Comparison of ENCODE assay signal across 25 cellular contexts in genomic region chr1:22364326-22364650, GRCh38.
"Had no signal": no experiment of that assay in that cellular context is flagged by ENCODE, and none has a peak within 500 bp of the region (broad histone marks: within the 10 kb centered on the region; RNA-seq: fewer than 3 reads in every experiment).

No MANE protein-coding gene starts in this region.

- H3K27ac Mint-ChIP-seq: activated CD4-positive, alpha-beta T cell treated with anti-CD3 and anti-CD28 coated beads for 36 hours; activated CD4-positive, alpha-beta T cell treated with anti-CD3 and anti-CD28 coated beads, Interleukin-2, amount 10 ng/mL, durations not matched to agents 7 days and 5 days; activated CD8-positive, alpha-beta T cell treated with anti-CD3 and anti-CD28 coated beads, Interleukin-2, amount 10 ng/mL, durations not matched to agents 7 days and 5 days; activated naive CD4-positive, alpha-beta T cell treated with anti-CD3 and anti-CD28 coated beads for 36 hours; activated T-cell treated with anti-CD3 and anti-CD28 coated beads, Interleukin-2, amount 50 U/mL, for 24 hours; activated T-helper 1 cell treated with anti-CD3 and anti-CD28 coated beads, Interleukin-12 subunit alpha, Interleukin-12 subunit beta, Interleukin-2, Interleukin-4 antibody, amounts not matched to agents 30 ng/mL and 10 ng/mL and 1 ng/mL, durations not matched to agents 14 hours and 24 hours and 36 hours; T-helper 1 cell treated with Interleukin-12 subunit alpha and Interleukin-12 subunit beta and Interleukin-4 antibody, amounts not matched to agents 30 μg/mL and 1 μg/mL, for 36 hours; T-helper 2 cell treated with Interferon-gamma antibody and Interleukin-4, amounts not matched to agents 5 μg/mL and 100 μg/mL, for 36 hours; WTC11 had no signal

- H3K4me3 Mint-ChIP-seq: activated CD4-positive, alpha-beta T cell treated with anti-CD3 and anti-CD28 coated beads for 36 hours; activated CD4-positive, alpha-beta T cell treated with anti-CD3 and anti-CD28 coated beads, Interleukin-2, amount 10 ng/mL, durations not matched to agents 7 days and 5 days; activated CD8-positive, alpha-beta T cell treated with anti-CD3 and anti-CD28 coated beads, Interleukin-2, amount 10 ng/mL, durations not matched to agents 7 days and 5 days; activated naive CD4-positive, alpha-beta T cell treated with anti-CD3 and anti-CD28 coated beads for 36 hours; activated T-cell treated with anti-CD3 and anti-CD28 coated beads, Interleukin-2, amount 50 U/mL, for 24 hours; activated T-helper 1 cell treated with anti-CD3 and anti-CD28 coated beads, Interleukin-12 subunit alpha, Interleukin-12 subunit beta, Interleukin-2, Interleukin-4 antibody, amounts not matched to agents 30 ng/mL and 10 ng/mL and 1 ng/mL, durations not matched to agents 14 hours and 24 hours and 36 hours; T-helper 1 cell treated with Interleukin-12 subunit alpha and Interleukin-12 subunit beta and Interleukin-4 antibody, amounts not matched to agents 30 μg/mL and 1 μg/mL, for 36 hours; T-helper 2 cell treated with Interferon-gamma antibody and Interleukin-4, amounts not matched to agents 5 μg/mL and 100 μg/mL, for 36 hours; WTC11 had no signal

- H3K36me3 Mint-ChIP-seq: activated naive CD4-positive, alpha-beta T cell treated with anti-CD3 and anti-CD28 coated beads, Interleukin-2, amount 50 U/mL, for 72 hours; WTC11 had no signal

- H3K4me2 ChIP-seq: SK-N-SH had no signal

- H3K9ac ChIP-seq: SK-N-SH had no signal

- DNase-seq: activated CD4-positive, alpha-beta T cell treated with anti-CD3 and anti-CD28 coated beads for 36 hours; activated CD4-positive, alpha-beta T cell treated with anti-CD3 and anti-CD28 coated beads, Interleukin-2, amount 10 ng/mL, durations not matched to agents 7 days and 5 days; activated CD4-positive, alpha-beta T cell treated with anti-CD3 and anti-CD28 coated beads, Interleukin-2, amount 50 U/mL, for 48 hours; activated CD8-positive, alpha-beta T cell treated with anti-CD3 and anti-CD28 coated beads, Interleukin-2, amount 10 ng/mL, durations not matched to agents 7 days and 5 days; activated gamma-delta T cell treated with Interleukin-2 at 50 U/mL for 16 hours; activated naive CD4-positive, alpha-beta T cell treated with anti-CD3 and anti-CD28 coated beads for 36 hours; activated T-cell treated with anti-CD3 and anti-CD28 coated beads, Interleukin-2, amount 50 U/mL, for 24 hours; adrenal gland; body of pancreas; NCI-H1105; NCI-H1417 treated with DMSO at 0.1 percent for 48 hours; NCI-H2081 treated with DMSO at 0.1 percent for 48 hours; NCI-H226; NCI-H524 treated with DMSO at 0.1 percent for 48 hours; SHP77; SJCRH30; SK-N-SH had no signal

- H3K4me1 Mint-ChIP-seq: activated CD4-positive, alpha-beta T cell treated with anti-CD3 and anti-CD28 coated beads for 36 hours; activated CD4-positive, alpha-beta T cell treated with anti-CD3 and anti-CD28 coated beads, Interleukin-2, amount 10 ng/mL, durations not matched to agents 7 days and 5 days had no signal

- H3K9me3 ChIP-seq: adrenal gland, body of pancreas, breast epithelium, SJCRH30, SK-N-SH had no signal

- H3K4me1 ChIP-seq: adrenal gland, breast epithelium, SJCRH30 had no signal

- H3K27me3 ChIP-seq: adrenal gland, body of pancreas, breast epithelium had no signal

- H3K4me3 ChIP-seq: adrenal gland, body of pancreas, breast epithelium, SJCRH30 had no signal

- H3K27ac ChIP-seq: adrenal gland, body of pancreas, breast epithelium, SJCRH30 had no signal

- H3K9me3 Mint-ChIP-seq: activated CD4-positive, alpha-beta T cell treated with anti-CD3 and anti-CD28 coated beads, Interleukin-2, amount 10 ng/mL, durations not matched to agents 7 days and 5 days; activated naive CD4-positive, alpha-beta T cell treated with anti-CD3 and anti-CD28 coated beads for 36 hours; activated naive CD4-positive, alpha-beta T cell treated with anti-CD3 and anti-CD28 coated beads, Interleukin-2, amount 50 U/mL, for 72 hours; activated T-cell treated with anti-CD3 and anti-CD28 coated beads, Interleukin-2, amount 50 U/mL, for 24 hours; activated T-helper 1 cell treated with anti-CD3 and anti-CD28 coated beads, Interleukin-12 subunit alpha, Interleukin-12 subunit beta, Interleukin-2, Interleukin-4 antibody, amounts not matched to agents 30 ng/mL and 10 ng/mL and 1 ng/mL, durations not matched to agents 14 hours and 24 hours and 36 hours; T-helper 1 cell treated with Interleukin-12 subunit alpha and Interleukin-12 subunit beta and Interleukin-4 antibody, amounts not matched to agents 30 μg/mL and 1 μg/mL, for 36 hours; T-helper 2 cell treated with Interferon-gamma antibody and Interleukin-4, amounts not matched to agents 5 μg/mL and 100 μg/mL, for 36 hours; WTC11 had no signal

- H3K36me3 ChIP-seq: adrenal gland, breast epithelium, SJCRH30 had no signal

- ATAC-seq: activated CD4-positive, alpha-beta T cell treated with anti-CD3 and anti-CD28 coated beads for 36 hours; activated CD4-positive, CD25-positive, alpha-beta regulatory T cell treated with anti-CD3 and anti-CD28 coated beads, Interleukin-2, amount 50 U/mL, for 24 hours; activated CD8-positive, alpha-beta T cell treated with anti-CD3 and anti-CD28 coated beads, Interleukin-2, amount 10 ng/mL, durations not matched to agents 7 days and 5 days; activated naive CD4-positive, alpha-beta T cell treated with anti-CD3 and anti-CD28 coated beads, Interleukin-2, amount 50 U/mL, for 72 hours; body of pancreas; Panc1 had no signal
